ENCODE assay signal across 1 cellular context in the genomic region with DNA sequence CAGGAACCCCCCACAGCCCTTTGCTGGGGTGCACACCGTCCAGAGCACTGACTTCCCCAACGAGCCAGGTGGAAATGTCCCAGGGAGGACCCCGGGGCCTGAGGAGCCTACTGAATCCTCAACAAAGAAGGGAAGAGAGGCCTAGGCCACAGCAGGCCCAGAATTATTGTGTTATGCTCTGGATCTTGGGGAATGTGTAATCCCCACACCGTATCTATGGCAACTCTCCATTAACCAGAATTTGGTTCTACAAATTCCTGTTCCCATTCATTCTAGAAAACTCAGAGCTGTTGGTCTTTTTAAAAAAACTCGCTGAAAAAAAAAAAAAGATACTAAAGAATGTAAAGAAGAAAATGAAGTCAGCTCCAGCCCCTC.
TF ChIP-seq lines count a peak whose summit lies in the region.

No MANE protein-coding gene starts in this region.

TF ChIP-seq in IMR-90, 13 proteins besides CTCF, POLR2A, EP300 and RAD21:
- TF ChIP-seq NFE2L2 (IDR thresholded peaks at IDR 0.05; ENCODE audit: low read depth, low read length) = no peak
